ENCODE assay signal across 14 cellular contexts in the genomic region with DNA sequence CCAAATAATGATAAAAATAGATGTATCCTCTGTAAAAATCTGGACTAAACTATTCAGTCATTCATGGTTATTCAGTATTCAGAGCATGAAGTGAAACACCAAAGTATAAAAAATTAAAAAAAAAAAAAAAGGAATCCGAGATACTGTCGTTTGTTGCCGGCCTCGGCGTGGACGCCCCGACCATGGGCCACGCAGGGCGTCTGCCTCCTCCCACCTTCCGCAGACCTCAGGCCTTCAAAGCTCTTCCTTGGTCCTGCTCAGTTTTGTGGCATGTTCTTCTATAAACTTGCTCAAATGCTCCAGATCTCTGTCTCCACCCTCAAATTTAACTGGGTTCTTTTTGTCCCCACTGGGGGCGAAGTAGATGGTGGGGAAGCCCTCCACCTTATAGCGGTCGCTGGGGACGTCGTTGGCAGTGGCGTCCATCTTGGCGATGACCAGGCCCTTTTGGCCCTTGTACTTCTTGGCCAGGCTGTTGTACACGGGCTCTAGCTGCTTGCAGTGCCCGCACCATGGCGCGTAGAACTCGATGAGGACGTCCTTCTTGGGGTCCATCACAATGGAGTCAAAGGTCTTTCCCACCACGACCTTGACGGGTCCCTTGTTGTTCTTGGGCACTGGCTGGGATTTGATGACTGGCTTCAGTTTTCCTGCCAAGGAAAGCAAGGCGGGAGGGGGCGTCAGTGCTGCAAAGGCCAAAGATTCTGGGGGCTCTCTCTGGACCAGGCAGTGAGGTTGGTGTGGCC. TPM values are rescaled to one million over a fixed set of nuclear protein-coding genes. Genes with fewer than 3 reads are reported as not detected.
A peak's percentile ranks its signal among the peaks of the same experiment; 100 is the strongest.
DNase-seq lines count a peak whose midpoint lies in the region; ATAC-seq and TF ChIP-seq lines count a peak whose summit lies in the region.
"Had no signal": no experiment of that assay in that cellular context is flagged by ENCODE, and none has a peak within 500 bp of the region (broad histone marks: within the 10 kb centered on the region; RNA-seq: fewer than 3 reads in every experiment).

No MANE protein-coding gene starts in this region.

- H3K36me3 ChIP-seq in PC-9 (ENCODE audit: low read depth), result peaks cover 47% of the 10 kb centered on the region

- no peak for TF ChIP-seq CTCF in natural killer cell (IDR thresholded peaks at IDR 0.05)
- no peak for TF ChIP-seq CTCF in PC-9 (conservative IDR thresholded peaks at IDR 0.05)
- TF ChIP-seq CTCF in endothelial cell (IDR thresholded peaks at IDR 0.05; ENCODE audit: unreplicated experiment), result no peak

- POLR2A ChIA-PET in PC-9 (lab: Charles Lee; ENCODE audit: unreplicated experiment), result no interaction called here

- H3K4me3 Mint-ChIP-seq in natural killer cell treated with Interleukin-12 subunit alpha and Interleukin-12 subunit beta and Interleukin-15 and Interleukin-18, amount 100 ng/mL, for 72 hours, result no peak overlapping the region
- no peak overlapping the region for H3K4me3 Mint-ChIP-seq in natural killer cell
- peak overlapping the region; percentile 40 for H3K4me3 Mint-ChIP-seq in endothelial cell (ENCODE audit: unreplicated experiment)
- H3K4me3 Mint-ChIP-seq: CD4-positive, alpha-beta T cell had no signal

- intact Hi-C loops in natural killer cell (cut with micrococcal nuclease), result no loop called here
- intact Hi-C loops in PC-9 (cut with micrococcal nuclease; ENCODE audit: unreplicated experiment), result no loop called here

- H3K27me3 Mint-ChIP-seq in natural killer cell treated with Interleukin-12 subunit alpha and Interleukin-12 subunit beta and Interleukin-15 and Interleukin-18, amount 100 ng/mL, for 72 hours, result no peaks in the 10 kb centered on the region
- H3K27me3 Mint-ChIP-seq in natural killer cell (ENCODE audit: low read depth in 2 of 2) (no peaks in the 10 kb centered on the region), endothelial cell (ENCODE audit: unreplicated experiment) (no peaks in the 10 kb centered on the region)
- H3K27me3 Mint-ChIP-seq: CD4-positive, alpha-beta T cell had no signal

- peak; percentile 23 for DNase-seq in natural killer cell treated with Interleukin-12 subunit alpha and Interleukin-12 subunit beta and Interleukin-15 and Interleukin-18, amount 100 ng/mL, for 72 hours (ENCODE audit: low spot score)
- DNase-seq in natural killer cell (no peak), PC-9 (no peak), endothelial cell (ENCODE audit: low spot score) (no peak), activated gamma-delta T cell (lab: John Stamatoyannopoulos, UW) (no peak), NCI-H2081 treated with DMSO at 0.1 percent for 48 hours (lab: John Stamatoyannopoulos, UW) (no peak)
- DNase-seq: BE2C; CD4-positive, alpha-beta T cell; DMS79 treated with DMSO at 0.1 percent for 48 hours; MG63; NCI-H1092 treated with DMSO at 0.1 percent for 48 hours; NCI-H524 treated with DMSO at 0.1 percent for 48 hours; SJCRH30 had no signal

- peaks cover 21% of the 10 kb centered on the region; the same call in 1 of the 2 replicates for H3F3A ChIP-seq in PC-9 (ENCODE audit: insufficient read depth, low read depth)

- peaks cover 3% of the 10 kb centered on the region; the same call in 1 of the 2 replicates for H4K20me1 ChIP-seq in PC-9 (ENCODE audit: insufficient read depth)

- H3K27ac ChIP-seq in PC-9, result no peak overlapping the region
- H3K27ac ChIP-seq: SJCRH30 had no signal

- no peak for ATAC-seq in natural killer cell treated with Interleukin-12 subunit alpha and Interleukin-12 subunit beta and Interleukin-15 and Interleukin-18, amount 100 ng/mL, for 72 hours
- ATAC-seq in natural killer cell (no peak), GM18511 (IDR thresholded peaks at IDR 0.05; ENCODE audit: unreplicated experiment) (no peak)

- H2AFZ ChIP-seq in PC-9, result no peak overlapping the region

- TSS peak; percentile 60 for BruUV-seq in PC-9 (replicated peaks; lab: Mats Ljungman, UMichigan)

- no peak overlapping the region for H3K4me2 ChIP-seq in PC-9

- no peaks in the 10 kb centered on the region for H3K27me3 ChIP-seq in PC-9 (ENCODE audit: insufficient read depth, low read depth)
- H3K27me3 ChIP-seq: BE2C, MG63, SJCRH30 had no signal

- H3K79me2 ChIP-seq in PC-9 (ENCODE audit: low read depth), result no peaks in the 10 kb centered on the region

- H3K4me1 Mint-ChIP-seq in natural killer cell treated with Interleukin-12 subunit alpha and Interleukin-12 subunit beta and Interleukin-15 and Interleukin-18, amount 100 ng/mL, for 72 hours (ENCODE audit: low read depth in 2 of 2), result peaks cover 0 to 14% of the 10 kb centered on the region in 2 donors
- H3K4me1 Mint-ChIP-seq in natural killer cell (peaks cover 4 to 6% of the 10 kb centered on the region in 2 donors), endothelial cell (ENCODE audit: unreplicated experiment) (no peaks in the 10 kb centered on the region)

- H3K4me1 ChIP-seq in PC-9 (replicated peaks; ENCODE audit: insufficient read depth), result no peaks in the 10 kb centered on the region
- H3K4me1 ChIP-seq: BE2C, SJCRH30 had no signal

- H3K9me3 Mint-ChIP-seq in natural killer cell treated with Interleukin-12 subunit alpha and Interleukin-12 subunit beta and Interleukin-15 and Interleukin-18, amount 100 ng/mL, for 72 hours, result no peaks in the 10 kb centered on the region
- no peaks in the 10 kb centered on the region for H3K9me3 Mint-ChIP-seq in natural killer cell
- no peaks in the 10 kb centered on the region for H3K9me3 Mint-ChIP-seq in endothelial cell (ENCODE audit: unreplicated experiment)
- H3K9me3 Mint-ChIP-seq: CD4-positive, alpha-beta T cell had no signal

- CTCF ChIA-PET in PC-9 (lab: Charles Lee), result interaction anchor here (0.6 kb wide), 1 partner anchor 18 kb away, joined by 3 read pairs; no protein-coding TSS in a partner anchor

- peaks cover 5% of the 10 kb centered on the region for H3K36me3 Mint-ChIP-seq in natural killer cell treated with Interleukin-12 subunit alpha and Interleukin-12 subunit beta and Interleukin-15 and Interleukin-18, amount 100 ng/mL, for 72 hours
- peaks cover 7% of the 10 kb centered on the region for H3K36me3 Mint-ChIP-seq in natural killer cell
- peaks cover 35% of the 10 kb centered on the region for H3K36me3 Mint-ChIP-seq in endothelial cell (ENCODE audit: low read depth, unreplicated experiment)

- H3K9me2 ChIP-seq in PC-9 (ENCODE audit: insufficient read depth), result no peaks in the 10 kb centered on the region

- H3K27ac Mint-ChIP-seq in natural killer cell treated with Interleukin-12 subunit alpha and Interleukin-12 subunit beta and Interleukin-15 and Interleukin-18, amount 100 ng/mL, for 72 hours, result peak overlapping the region in 1 of 2 donors; percentile 70
- H3K27ac Mint-ChIP-seq in natural killer cell, result peak overlapping the region in 1 of 2 donors; percentile 60
- no peak overlapping the region for H3K27ac Mint-ChIP-seq in endothelial cell (ENCODE audit: unreplicated experiment)
- H3K27ac Mint-ChIP-seq: CD4-positive, alpha-beta T cell had no signal

- no peaks in the 10 kb centered on the region for H3K9me3 ChIP-seq in PC-9 (ENCODE audit: insufficient read depth, low read depth)
- H3K9me3 ChIP-seq: BE2C, MG63, SJCRH30 had no signal

- no peak overlapping the region for H3K4me3 ChIP-seq in PC-9
- H3K4me3 ChIP-seq: MG63, SJCRH30 had no signal

RNA-seq across cellular contexts. Expression of a gene that starts 24.6 kb away (rescaled TPM):
- 100 to 1,000 TPM; 141 to 159 TPM for total RNA-seq in natural killer cell treated with Interleukin-12 subunit alpha and Interleukin-12 subunit beta and Interleukin-15 and Interleukin-18, amount 100 ng/mL, for 72 hours
- total RNA-seq in natural killer cell, result 10 to 100 TPM; 54.0 to 82.0 (median 62.7) TPM
- total RNA-seq in PC-9 (2021), result 200 and 221 TPM in 2 replicates
- 266 TPM for total RNA-seq in endothelial cell (ENCODE audit: unreplicated experiment)
